Comparison of ENCODE assay signal across 1 cellular context in the genomic region with DNA sequence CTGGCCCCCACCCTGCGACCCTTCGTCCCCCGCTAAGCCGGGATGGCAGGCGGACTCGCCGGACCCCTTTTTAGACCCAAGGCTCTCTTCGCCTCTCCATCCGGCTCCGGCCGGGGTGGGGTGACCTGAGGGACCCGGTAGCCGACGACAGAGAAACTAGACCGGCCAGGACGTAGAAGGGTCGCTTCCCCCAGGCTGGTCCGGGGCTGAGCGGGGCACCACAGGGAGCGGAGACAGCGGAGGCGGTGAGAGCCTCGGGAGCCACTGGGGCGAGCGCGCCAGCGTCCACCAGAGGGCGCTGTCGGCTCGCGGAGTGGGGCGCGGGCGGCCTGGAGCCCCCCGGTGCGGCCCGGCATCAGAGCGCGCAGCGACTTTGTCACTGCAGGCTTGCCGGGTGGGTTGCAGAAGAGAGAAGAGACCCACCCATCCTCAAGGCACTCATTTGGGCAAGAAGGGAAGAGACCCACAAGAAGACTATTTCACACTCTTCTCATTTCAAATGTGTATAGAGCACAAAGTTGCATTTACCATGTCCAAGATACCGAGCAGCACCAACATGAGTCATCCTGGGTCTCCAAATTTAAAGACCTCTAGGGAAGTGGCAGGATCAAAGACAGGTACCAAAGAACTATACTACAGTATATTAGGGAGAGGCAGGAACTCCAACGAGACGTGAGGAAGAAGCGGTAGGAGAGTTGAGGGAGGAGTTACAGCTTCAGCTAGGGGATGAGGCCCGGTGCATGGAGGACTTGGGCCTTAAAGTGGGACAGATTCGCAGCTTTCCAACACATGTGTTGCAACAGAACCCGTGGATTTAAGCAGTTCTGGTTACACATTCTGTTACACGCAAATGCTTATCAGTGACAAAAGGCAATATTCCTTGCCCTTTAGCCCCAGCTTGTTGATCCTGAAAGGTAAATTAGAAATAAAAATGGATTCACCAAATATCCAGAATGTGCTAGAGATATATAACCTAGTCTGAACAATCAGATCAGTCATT.
TF ChIP-seq lines count a peak whose summit lies in the region.

No MANE protein-coding gene starts in this region.

TF ChIP-seq in K562, 482 proteins besides CTCF, POLR2A, EP300 and RAD21 (continues in another document):
- TF ChIP-seq CAMTA2 (CRISPR knock-in tag; conservative IDR thresholded peaks at IDR 0.05): no peak
- peak; percentile 42; the same call in 1 of the 2 replicates for TF ChIP-seq ATF7 (IDR thresholded peaks at IDR 0.05)
- TF ChIP-seq HCFC1 (IDR thresholded peaks at IDR 0.05; ENCODE audit: low read depth, low read length): peak; percentile 24; the same call in 1 of the 2 replicates
- TF ChIP-seq XRCC5 (IDR thresholded peaks at IDR 0.05; ENCODE audit: low read depth, low read length): 0 out of 2 replicates have a peak, but pooled peaks have one; percentile 27
- TF ChIP-seq BCL6 (CRISPR knock-in tag; IDR thresholded peaks at IDR 0.05): no peak
- TF ChIP-seq KDM4B (IDR thresholded peaks at IDR 0.05; ENCODE audit: borderline replicate concordance in 2 of 2, low read depth in 1 of 2): no peak
- no peak for TF ChIP-seq PTRF (tag; IDR thresholded peaks at IDR 0.05)
- TF ChIP-seq MNT (conservative IDR thresholded peaks at IDR 0.05): no peak
- TF ChIP-seq ZNF282 (CRISPR knock-in tag; IDR thresholded peaks at IDR 0.05): no peak
- no peak for TF ChIP-seq ZNF140 (CRISPR knock-in tag; IDR thresholded peaks at IDR 0.05)
- TF ChIP-seq, protein P1, sequence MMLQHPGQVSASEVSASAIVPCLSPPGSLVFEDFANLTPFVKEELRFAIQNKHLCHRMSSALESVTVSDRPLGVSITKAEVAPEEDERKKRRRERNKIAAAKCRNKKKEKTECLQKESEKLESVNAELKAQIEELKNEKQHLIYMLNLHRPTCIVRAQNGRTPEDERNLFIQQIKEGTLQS (IDR thresholded peaks at IDR 0.05): peak; percentile 70
- TF ChIP-seq, protein P1 (CRISPR knock-in tag; conservative IDR thresholded peaks at IDR 0.05): no peak
- TF ChIP-seq RB1 (IDR thresholded peaks at IDR 0.05; ENCODE audit: low read depth): peak; percentile 92
- no peak for TF ChIP-seq SNRNP70 (optimal IDR thresholded peaks at IDR 0.05; ENCODE audit: low read depth, low read length)
- TF ChIP-seq EGR1 (conservative IDR thresholded peaks at IDR 0.05): peak; percentile 13; the same call in 1 of the 2 replicates
- TF ChIP-seq, protein P2, sequence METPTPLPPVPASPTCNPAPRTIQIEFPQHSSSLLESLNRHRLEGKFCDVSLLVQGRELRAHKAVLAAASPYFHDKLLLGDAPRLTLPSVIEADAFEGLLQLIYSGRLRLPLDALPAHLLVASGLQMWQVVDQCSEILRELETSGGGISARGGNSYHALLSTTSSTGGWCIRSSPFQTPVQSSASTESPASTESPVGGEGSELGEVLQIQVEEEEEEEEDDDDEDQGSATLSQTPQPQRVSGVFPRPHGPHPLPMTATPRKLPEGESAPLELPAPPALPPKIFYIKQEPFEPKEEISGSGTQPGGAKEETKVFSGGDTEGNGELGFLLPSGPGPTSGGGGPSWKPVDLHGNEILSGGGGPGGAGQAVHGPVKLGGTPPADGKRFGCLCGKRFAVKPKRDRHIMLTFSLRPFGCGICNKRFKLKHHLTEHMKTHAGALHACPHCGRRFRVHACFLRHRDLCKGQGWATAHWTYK (CRISPR knock-in tag; IDR thresholded peaks at IDR 0.05): peak; percentile 35; the same call in 1 of the 2 replicates
- no peak for TF ChIP-seq MXD1 (CRISPR knock-in tag; IDR thresholded peaks at IDR 0.05; ENCODE audit: borderline replicate concordance, poor library complexity, severe bottlenecking)
- no peak for TF ChIP-seq ZSCAN29 (IDR thresholded peaks at IDR 0.05)
- TF ChIP-seq CUX1 (CRISPR knock-in tag; IDR thresholded peaks at IDR 0.05): no peak
- TF ChIP-seq HMGN3 (IDR thresholded peaks at IDR 0.05; ENCODE audit: borderline replicate concordance, extremely low read depth, insufficient read length, low read depth, low read length): no peak
- no peak for TF ChIP-seq ZBTB17 (CRISPR knock-in tag; IDR thresholded peaks at IDR 0.05)
- TF ChIP-seq POLR2AphosphoS2 (IDR thresholded peaks at IDR 0.05; ENCODE audit: low read length): no peak
- TF ChIP-seq L3MBTL2 (IDR thresholded peaks at IDR 0.05): no peak
- TF ChIP-seq FUS (optimal IDR thresholded peaks at IDR 0.05; ENCODE audit: low read depth, low read length): no peak
- TF ChIP-seq, protein P3, sequence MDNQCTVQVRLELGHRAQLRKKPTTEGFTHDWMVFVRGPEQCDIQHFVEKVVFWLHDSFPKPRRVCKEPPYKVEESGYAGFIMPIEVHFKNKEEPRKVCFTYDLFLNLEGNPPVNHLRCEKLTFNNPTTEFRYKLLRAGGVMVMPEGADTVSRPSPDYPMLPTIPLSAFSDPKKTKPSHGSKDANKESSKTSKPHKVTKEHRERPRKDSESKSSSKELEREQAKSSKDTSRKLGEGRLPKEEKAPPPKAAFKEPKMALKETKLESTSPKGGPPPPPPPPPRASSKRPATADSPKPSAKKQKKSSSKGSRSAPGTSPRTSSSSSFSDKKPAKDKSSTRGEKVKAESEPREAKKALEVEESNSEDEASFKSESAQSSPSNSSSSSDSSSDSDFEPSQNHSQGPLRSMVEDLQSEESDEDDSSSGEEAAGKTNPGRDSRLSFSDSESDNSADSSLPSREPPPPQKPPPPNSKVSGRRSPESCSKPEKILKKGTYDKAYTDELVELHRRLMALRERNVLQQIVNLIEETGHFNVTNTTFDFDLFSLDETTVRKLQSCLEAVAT (IDR thresholded peaks at IDR 0.05): no peak
- TF ChIP-seq ZNF23 (CRISPR knock-in tag; IDR thresholded peaks at IDR 0.05): no peak
- TF ChIP-seq, protein P4, sequence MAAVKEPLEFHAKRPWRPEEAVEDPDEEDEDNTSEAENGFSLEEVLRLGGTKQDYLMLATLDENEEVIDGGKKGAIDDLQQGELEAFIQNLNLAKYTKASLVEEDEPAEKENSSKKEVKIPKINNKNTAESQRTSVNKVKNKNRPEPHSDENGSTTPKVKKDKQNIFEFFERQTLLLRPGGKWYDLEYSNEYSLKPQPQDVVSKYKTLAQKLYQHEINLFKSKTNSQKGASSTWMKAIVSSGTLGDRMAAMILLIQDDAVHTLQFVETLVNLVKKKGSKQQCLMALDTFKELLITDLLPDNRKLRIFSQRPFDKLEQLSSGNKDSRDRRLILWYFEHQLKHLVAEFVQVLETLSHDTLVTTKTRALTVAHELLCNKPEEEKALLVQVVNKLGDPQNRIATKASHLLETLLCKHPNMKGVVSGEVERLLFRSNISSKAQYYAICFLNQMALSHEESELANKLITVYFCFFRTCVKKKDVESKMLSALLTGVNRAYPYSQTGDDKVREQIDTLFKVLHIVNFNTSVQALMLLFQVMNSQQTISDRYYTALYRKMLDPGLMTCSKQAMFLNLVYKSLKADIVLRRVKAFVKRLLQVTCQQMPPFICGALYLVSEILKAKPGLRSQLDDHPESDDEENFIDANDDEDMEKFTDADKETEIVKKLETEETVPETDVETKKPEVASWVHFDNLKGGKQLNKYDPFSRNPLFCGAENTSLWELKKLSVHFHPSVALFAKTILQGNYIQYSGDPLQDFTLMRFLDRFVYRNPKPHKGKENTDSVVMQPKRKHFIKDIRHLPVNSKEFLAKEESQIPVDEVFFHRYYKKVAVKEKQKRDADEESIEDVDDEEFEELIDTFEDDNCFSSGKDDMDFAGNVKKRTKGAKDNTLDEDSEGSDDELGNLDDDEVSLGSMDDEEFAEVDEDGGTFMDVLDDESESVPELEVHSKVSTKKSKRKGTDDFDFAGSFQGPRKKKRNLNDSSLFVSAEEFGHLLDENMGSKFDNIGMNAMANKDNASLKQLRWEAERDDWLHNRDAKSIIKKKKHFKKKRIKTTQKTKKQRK (IDR thresholded peaks at IDR 0.05; ENCODE audit: borderline replicate concordance, low read depth, low read length): no peak
- no peak for TF ChIP-seq ATF1 (CRISPR knock-in tag; IDR thresholded peaks at IDR 0.05)
- peak; percentile 30; the same call in 1 of the 2 replicates for TF ChIP-seq ATF1 (tag; IDR thresholded peaks at IDR 0.05)
- TF ChIP-seq GATA2 (CRISPR knock-in tag; IDR thresholded peaks at IDR 0.05): peak; percentile 25; the same call in 1 of the 2 replicates
- no peak for TF ChIP-seq ZNF408 (CRISPR knock-in tag; IDR thresholded peaks at IDR 0.05; ENCODE audit: low read depth)
- TF ChIP-seq NONO (IDR thresholded peaks at IDR 0.05; ENCODE audit: low read depth in 2 of 2, low read length in 1 of 2): 0 out of 4 replicates have a peak, but pooled peaks of 1 of the 2 experiments have one; percentile 18
- TF ChIP-seq ZKSCAN3 (CRISPR knock-in tag; IDR thresholded peaks at IDR 0.05): no peak
- peak; percentile 19; the same call in 1 of the 2 replicates for TF ChIP-seq CTBP1 (IDR thresholded peaks at IDR 0.05; ENCODE audit: borderline replicate concordance)
- no peak for TF ChIP-seq ZBTB43 (CRISPR knock-in tag; IDR thresholded peaks at IDR 0.05)
- no peak for TF ChIP-seq BHLHE40 (IDR thresholded peaks at IDR 0.05; ENCODE audit: low read length)
- TF ChIP-seq RBM14 (IDR thresholded peaks at IDR 0.05; ENCODE audit: borderline replicate concordance, insufficient read depth, low read depth, low read length): no peak
